1 cellular context compared by ENCODE assay signal in genomic region chr11:109362059-109362458, GRCh38.
TF ChIP-seq lines count a peak whose summit lies in the region.

No MANE protein-coding gene starts in this region.

TF ChIP-seq in GM23338, 12 proteins besides CTCF, POLR2A, EP300 and RAD21 (continued from another document):
- TF ChIP-seq REST (IDR thresholded peaks at IDR 0.05; ENCODE audit: unreplicated experiment), result no peak
